21 cellular contexts compared by ENCODE assay signal in genomic region chr7:151883872-151884271, GRCh38.
"Had no signal": no experiment of that assay in that cellular context is flagged by ENCODE, and none has a peak within 500 bp of the region (broad histone marks: within the 10 kb centered on the region; RNA-seq: fewer than 3 reads in every experiment).

No MANE protein-coding gene starts in this region.

- H3K27ac ChIP-seq: colonic mucosa, esophagus squamous epithelium, gastroesophageal sphincter, parathyroid adenoma, psoas muscle, tibial artery, upper lobe of left lung, vagina had no signal

- ATAC-seq: gastroesophageal sphincter, left ventricle myocardium superior, psoas muscle had no signal

- H3K27me3 ChIP-seq: colonic mucosa, upper lobe of left lung, vagina had no signal

- H3K9me3 ChIP-seq: colonic mucosa, esophagus squamous epithelium, gastroesophageal sphincter, psoas muscle, tibial artery, upper lobe of left lung, vagina had no signal

- H3K36me3 ChIP-seq: colonic mucosa, esophagus squamous epithelium, gastroesophageal sphincter, tibial artery, upper lobe of left lung, vagina had no signal

- DNase-seq: colonic mucosa; dermis blood vessel endothelial cell; esophagus squamous epithelium; foreskin fibroblast; immature natural killer cell; left cardiac atrium; left ventricle myocardium superior; mesendoderm; naive B cell; occipital lobe; psoas muscle; retina; small intestine; stimulated activated CD4-positive, alpha-beta T cell treated with anti-CD3 and anti-CD28 coated beads, Interleukin-2, amount 100 ng/mL, for 48 hours; stimulated activated naive CD4-positive, alpha-beta T cell treated with Interleukin-2 at 50 U/mL for 16 hours; upper lobe of left lung had no signal

- H3K4me3 ChIP-seq: colonic mucosa, esophagus squamous epithelium, gastroesophageal sphincter, lung, psoas muscle, tibial artery, upper lobe of left lung, vagina had no signal

- H3K9ac ChIP-seq: parathyroid adenoma had no signal

- H3K4me1 ChIP-seq: colonic mucosa, esophagus squamous epithelium, gastroesophageal sphincter, parathyroid adenoma, psoas muscle, tibial artery, upper lobe of left lung, vagina had no signal
